ENCODE assay signal across 8 cellular contexts in the genomic region with DNA sequence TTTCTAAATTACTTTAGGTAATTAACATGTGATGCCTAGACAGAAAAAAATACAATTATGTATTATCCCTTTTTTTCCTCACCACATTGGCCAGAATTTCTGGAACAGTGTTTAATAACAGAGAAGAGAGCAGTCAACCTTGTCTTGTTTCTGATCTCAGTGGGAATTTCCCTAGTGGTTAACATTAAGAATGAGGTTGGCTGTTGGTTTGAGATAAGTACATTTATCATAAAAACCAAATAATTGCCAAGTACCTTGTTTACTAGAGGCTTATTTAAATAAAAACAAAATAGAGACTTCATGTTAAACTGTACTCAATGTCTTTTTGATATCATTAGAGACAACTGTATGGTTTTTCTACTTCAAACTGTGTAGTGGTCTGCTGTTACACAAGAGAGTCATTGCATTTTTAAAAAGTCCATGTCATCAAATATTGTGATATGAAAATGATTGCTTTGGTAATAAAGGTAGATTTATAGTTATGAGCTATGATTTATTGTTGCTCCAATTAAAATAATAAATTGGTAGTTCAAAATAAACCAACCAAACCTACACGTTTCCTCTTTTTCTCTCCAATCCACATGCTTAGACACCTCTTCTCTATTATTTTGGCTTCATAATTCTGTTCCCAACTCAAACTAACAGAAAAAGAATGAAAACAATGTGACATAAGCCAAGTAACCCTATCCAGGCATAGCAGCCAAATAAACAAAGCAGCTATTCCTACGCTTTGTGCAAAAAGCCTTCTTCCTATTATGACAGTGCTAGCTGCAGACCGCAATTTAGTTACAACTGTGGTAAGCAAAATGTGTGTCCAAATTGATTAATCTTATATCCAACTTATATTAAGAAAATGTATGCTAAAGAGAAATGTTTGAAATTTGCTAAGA. TPM values are rescaled to one million over a fixed set of nuclear protein-coding genes. Genes with fewer than 3 reads are reported as not detected.
DNase-seq lines count a peak whose midpoint lies in the region; ATAC-seq lines count a peak whose summit lies in the region.

No MANE protein-coding gene starts in this region.

- no peak overlapping the region for H4K8ac ChIP-seq in mesendoderm (ENCODE audit: low read depth, low read length)

- DNase-seq in EL (peak; percentile 14), H4 (ENCODE audit: low spot score) (peak; percentile 27), right cardiac atrium (no peak), retina (no peak), UCSD-AML1 (lab: John Stamatoyannopoulos, UW; ENCODE audit: unreplicated experiment) (no peak), NCI-H2171 treated with DMSO at 0.1 percent for 48 hours (lab: John Stamatoyannopoulos, UW) (no peak), mesendoderm (no peak)

- peak overlapping the region; percentile 94 for H3K27ac Mint-ChIP-seq in T-helper 1 cell treated with Interleukin-12 subunit alpha and Interleukin-12 subunit beta and Interleukin-4 antibody, amounts not matched to agents 30 μg/mL and 1 μg/mL, for 36 hours

- 36% methylated on average over 3 of the region's 3 CpGs for WGBS in right cardiac atrium
- 100% methylated on average over 1 of the region's 3 CpGs for WGBS in mesendoderm (ENCODE audit: extremely low coverage, insufficient coverage, low lambda C conversion rate)

- H3K79me1 ChIP-seq in mesendoderm (ENCODE audit: low read length): no peaks in the 10 kb centered on the region

- ATAC-seq in right cardiac atrium: peak in 1 of 2 donors; percentile 70

- no peak overlapping the region for H3K4ac ChIP-seq in mesendoderm (ENCODE audit: low read depth, low read length)

- no peak overlapping the region for H3K9ac ChIP-seq in mesendoderm (ENCODE audit: low read length)

- H3K36me3 Mint-ChIP-seq in T-helper 1 cell treated with Interleukin-12 subunit alpha and Interleukin-12 subunit beta and Interleukin-4 antibody, amounts not matched to agents 30 μg/mL and 1 μg/mL, for 36 hours (ENCODE audit: low read depth): peaks cover 55% of the 10 kb centered on the region

- no peak overlapping the region for H2AK5ac ChIP-seq in mesendoderm (ENCODE audit: low read length)

- no peak overlapping the region for H3K4me2 ChIP-seq in mesendoderm (ENCODE audit: low read length)

- no peak overlapping the region for H3K27ac ChIP-seq in right cardiac atrium (ENCODE audit: low read length)
- no peak overlapping the region for H3K27ac ChIP-seq in mesendoderm (ENCODE audit: low read depth, low read length)

- no peak overlapping the region for H3K18ac ChIP-seq in mesendoderm (ENCODE audit: low read length)

- no peaks in the 10 kb centered on the region for H3K27me3 Mint-ChIP-seq in T-helper 1 cell treated with Interleukin-12 subunit alpha and Interleukin-12 subunit beta and Interleukin-4 antibody, amounts not matched to agents 30 μg/mL and 1 μg/mL, for 36 hours (ENCODE audit: low read depth)

- H3K4me3 ChIP-seq in right cardiac atrium (ENCODE audit: low read length) (peak overlapping the region; percentile 9), mesendoderm (ENCODE audit: low read length) (no peak overlapping the region)

- no peak overlapping the region for H2BK15ac ChIP-seq in mesendoderm (replicated peaks; ENCODE audit: low read depth)

- H3K56ac ChIP-seq in mesendoderm (ENCODE audit: low read length): no peak overlapping the region

- H3K23ac ChIP-seq in mesendoderm (ENCODE audit: low read length): no peak overlapping the region

- no peaks in the 10 kb centered on the region for H3K27me3 ChIP-seq in right cardiac atrium (ENCODE audit: control insufficient read depth, insufficient read depth)
- no peaks in the 10 kb centered on the region for H3K27me3 ChIP-seq in mesendoderm (ENCODE audit: insufficient read depth, low read length, poor library complexity)

- intact Hi-C loops in right cardiac atrium (cut with DNase I): no loop called here

- H2BK5ac ChIP-seq in mesendoderm (ENCODE audit: low read length): no peak overlapping the region

- H3K79me2 ChIP-seq in mesendoderm (ENCODE audit: control insufficient read depth, insufficient read depth, low read length): no peaks in the 10 kb centered on the region

- H4K5ac ChIP-seq in mesendoderm (ENCODE audit: low read length): no peak overlapping the region

- no peak overlapping the region for H2BK120ac ChIP-seq in mesendoderm (ENCODE audit: low read depth, low read length)

- H3K36me3 ChIP-seq in mesendoderm (ENCODE audit: control insufficient read depth, insufficient read depth, low read length): no peaks in the 10 kb centered on the region

- peak overlapping the region; percentile 98 for H3K4me3 Mint-ChIP-seq in T-helper 1 cell treated with Interleukin-12 subunit alpha and Interleukin-12 subunit beta and Interleukin-4 antibody, amounts not matched to agents 30 μg/mL and 1 μg/mL, for 36 hours

- H3K9me3 Mint-ChIP-seq in T-helper 1 cell treated with Interleukin-12 subunit alpha and Interleukin-12 subunit beta and Interleukin-4 antibody, amounts not matched to agents 30 μg/mL and 1 μg/mL, for 36 hours: peaks cover 27% of the 10 kb centered on the region

- no peaks in the 10 kb centered on the region for H3K9me3 ChIP-seq in right cardiac atrium (ENCODE audit: control insufficient read depth, low read length)

- H3K4me1 ChIP-seq in right cardiac atrium (ENCODE audit: control insufficient read depth, insufficient read depth, low read length): peaks cover 5% of the 10 kb centered on the region
- peaks cover 3% of the 10 kb centered on the region for H3K4me1 ChIP-seq in mesendoderm (ENCODE audit: control insufficient read depth, low read depth, low read length)

- H3K4me1 Mint-ChIP-seq in T-helper 1 cell treated with Interleukin-12 subunit alpha and Interleukin-12 subunit beta and Interleukin-4 antibody, amounts not matched to agents 30 μg/mL and 1 μg/mL, for 36 hours (ENCODE audit: low read depth): peaks cover 60% of the 10 kb centered on the region

RNA-seq across cellular contexts. Expression of a gene that starts 20.9 kb away (rescaled TPM):
- total RNA-seq in H4 (2014; rRNA removed; shearing (Covaris generic)): 64.4 and 71.3 TPM in 2 replicates
- total RNA-seq in right cardiac atrium: 10 to 100 TPM; 26.4 to 40.9 (median 28.8) TPM
- 24.1 TPM for polyA plus RNA-seq in right cardiac atrium
- 19.6 TPM for polyA plus RNA-seq in mesendoderm (2013, experiment 1 of 2)
- 19.5 TPM for polyA plus RNA-seq in mesendoderm (2013, experiment 2 of 2)

Comparison
In these comparisons a context has a peak if more than half of its experiments do, and no peak if none do; other contexts are left out.
1. DNase-seq: peak in EL (single experiment) and H4 (single experiment); none in right cardiac atrium (0 of 3), retina (single experiment), UCSD-AML1 (single experiment), NCI-H2171 treated with DMSO at 0.1 percent for 48 hours (single experiment) and mesendoderm (single experiment).